ENCODE assay signal across 8 cellular contexts in genomic region chr10:63204667-63205391, GRCh38.
DNase-seq lines count a peak whose midpoint lies in the region; ATAC-seq, FAIRE-seq and TF ChIP-seq lines count a peak whose summit lies in the region.

No MANE protein-coding gene starts in this region.

- no peaks in the 10 kb centered on the region for H4K20me1 ChIP-seq in fibroblast of lung (ENCODE audit: control insufficient read depth, extremely low read depth, insufficient read depth, low read length)

- no peak overlapping the region for H3K27ac ChIP-seq in fibroblast of lung (ENCODE audit: insufficient read depth, low read length)
- no peak overlapping the region for H3K27ac ChIP-seq in pancreas
- peak overlapping the region in 2 of 4 donors; percentile 62 to 84 for H3K27ac ChIP-seq in tibial nerve

- H3K4me1 ChIP-seq in fibroblast of lung (ENCODE audit: control insufficient read depth, extremely low read depth, insufficient read depth, low read length): peaks cover 22% of the 10 kb centered on the region
- H3K4me1 ChIP-seq in pancreas: peaks cover 10 to 24% (median 11%) of the 10 kb centered on the region in 3 donors
- H3K4me1 ChIP-seq in tibial nerve: peaks cover 0 to 80% (median 34%) of the 10 kb centered on the region in 4 donors

- intact Hi-C loops in pancreas (cut with DNase I): no loop called here

- WGBS in pancreas, 2 donors: 88 to 90% methylated on average over 4 of the region's 4 CpGs
- WGBS in tibial nerve, 2 donors: 77 to 80% methylated on average over 4 of the region's 4 CpGs

- H3K36me3 ChIP-seq in fibroblast of lung (ENCODE audit: control insufficient read depth, insufficient read depth, low read length) (peaks cover 4% of the 10 kb centered on the region), pancreas (peaks cover 0 to 8% (median 4%) of the 10 kb centered on the region in 3 donors), tibial nerve (peaks cover 0 to 6% (median 0%) of the 10 kb centered on the region in 3 donors)

- no peaks in the 10 kb centered on the region for H3K27me3 ChIP-seq in fibroblast of lung (ENCODE audit: control insufficient read depth, insufficient read depth, low read length)
- no peaks in the 10 kb centered on the region for H3K27me3 ChIP-seq in pancreas
- no peaks in the 10 kb centered on the region for H3K27me3 ChIP-seq in tibial nerve

- DNase-seq in fibroblast of lung (ENCODE audit: low read depth in 2 of 2) (peak in 1 of 2 donors; percentile 55), pancreas (no peak), tibial nerve (ENCODE audit: low spot score in 2 of 2) (no peak)
- no peak for DNase-seq in activated CD8-positive, alpha-beta memory T cell treated with anti-CD3 and anti-CD28 coated beads, Interleukin-2, amount 50 U/mL, for 48 hours

- ATAC-seq in GM19455 (IDR thresholded peaks at IDR 0.05; ENCODE audit: unreplicated experiment) (peak; percentile 36), HG03439 (IDR thresholded peaks at IDR 0.05; ENCODE audit: unreplicated experiment) (peak; percentile 37), pancreas (no peak), HG02588 (IDR thresholded peaks at IDR 0.05; ENCODE audit: unreplicated experiment) (no peak)

- TF ChIP-seq POLR2A in tibial nerve (IDR thresholded peaks at IDR 0.05): no peak

- no peak overlapping the region for H3K9ac ChIP-seq in fibroblast of lung (ENCODE audit: insufficient read depth, low read length)

- TF ChIP-seq EP300 in tibial nerve (IDR thresholded peaks at IDR 0.05): no peak

- peak overlapping the region; percentile 75 for H3K4me2 ChIP-seq in fibroblast of lung (ENCODE audit: extremely low read depth, insufficient read depth, low read length)

- no peak for FAIRE-seq in pancreas (lab: Jason Lieb, UNC)

- no peak overlapping the region for H2AFZ ChIP-seq in fibroblast of lung (ENCODE audit: low read length)

- H3K79me2 ChIP-seq in fibroblast of lung (ENCODE audit: control insufficient read depth, insufficient read depth, low read length): peaks cover 36% of the 10 kb centered on the region

- H3K9me3 ChIP-seq in fibroblast of lung (ENCODE audit: control insufficient read depth, insufficient read depth, low read depth, low read length): no peaks in the 10 kb centered on the region
- no peaks in the 10 kb centered on the region for H3K9me3 ChIP-seq in pancreas
- H3K9me3 ChIP-seq in tibial nerve: no peaks in the 10 kb centered on the region

- H3K4me3 ChIP-seq in GM08714 (ENCODE audit: low read length): peak overlapping the region; percentile 49
- peak overlapping the region in 2 of 4 experiments; percentile 7 to 8 for H3K4me3 ChIP-seq in fibroblast of lung (replicated peaks in 1 of 4; ENCODE audit: control extremely low read depth in 1 of 4, insufficient read depth in 1 of 4, low read depth in 3 of 4, low read length in 4 of 4)
- no peak overlapping the region for H3K4me3 ChIP-seq in pancreas
- H3K4me3 ChIP-seq in tibial nerve: no peak overlapping the region

- TF ChIP-seq CTCF in fibroblast of lung (conservative IDR thresholded peaks at IDR 0.05 in 1 of 2, IDR thresholded peaks at IDR 0.05 in 1 of 2; ENCODE audit: low read depth in 1 of 2, low read length in 2 of 2) (no peak), pancreas (IDR thresholded peaks at IDR 0.05) (no peak), tibial nerve (IDR thresholded peaks at IDR 0.05) (no peak)

Comparison
In these comparisons a context has a peak if more than half of its experiments do, and no peak if none do; other contexts are left out.
1. ATAC-seq: peak in GM19455 (single experiment) and HG03439 (single experiment); none in pancreas (0 of 4) and HG02588 (single experiment).